ENCODE assay signal across 17 cellular contexts in the genomic region with DNA sequence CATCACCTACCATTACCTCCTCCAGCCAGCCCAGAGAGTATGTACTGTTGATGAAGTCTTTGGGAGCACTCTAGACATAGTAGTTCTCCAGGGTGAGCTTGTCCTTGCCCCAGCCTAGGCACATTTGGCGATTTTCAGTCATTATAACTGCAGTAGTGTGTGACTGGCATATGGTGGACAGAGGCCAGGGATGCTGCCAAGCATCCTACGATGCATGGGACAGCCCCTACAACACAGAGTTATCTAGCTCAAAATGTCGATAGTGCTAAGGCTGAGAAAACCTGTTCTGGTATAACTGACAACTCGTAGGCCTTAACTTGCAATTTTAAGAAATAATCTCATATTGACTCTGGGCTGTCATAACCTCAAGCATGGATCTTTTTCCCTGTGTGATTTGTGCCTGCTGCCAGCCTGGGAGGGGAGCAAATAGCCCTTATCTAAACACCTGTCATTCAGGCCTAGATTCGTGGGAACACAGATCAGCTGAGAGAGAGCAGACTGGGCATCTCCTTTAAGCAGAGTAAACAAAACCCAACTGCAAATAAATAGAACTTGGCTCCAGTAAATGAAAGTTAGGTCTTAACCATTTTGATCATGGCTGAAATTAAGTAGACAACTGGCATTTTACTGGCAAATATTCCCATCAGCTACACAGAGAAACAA.
DNase-seq lines count a peak whose midpoint lies in the region; ATAC-seq and TF ChIP-seq lines count a peak whose summit lies in the region.
"Had no signal": no experiment of that assay in that cellular context is flagged by ENCODE, and none has a peak within 500 bp of the region (broad histone marks: within the 10 kb centered on the region; RNA-seq: fewer than 3 reads in every experiment).

No MANE protein-coding gene starts in this region.

- peak; percentile 43 for DNase-seq in NCI-H748 (lab: John Stamatoyannopoulos, UW; ENCODE audit: unreplicated experiment)
- no peak for DNase-seq in NCI-H748 treated with DMSO at 0.1 percent for 48 hours (lab: John Stamatoyannopoulos, UW)
- peak; percentile 9 for DNase-seq in NCI-H345 treated with DMSO at 0.1 percent for 48 hours (lab: John Stamatoyannopoulos, UW; ENCODE audit: unreplicated experiment)
- peak; percentile 64 for DNase-seq in left lobe of liver (ENCODE audit: low spot score)
- DNase-seq in stimulated activated naive CD8-positive, alpha-beta T cell treated with anti-CD3 and anti-CD28 coated beads, Interleukin-15, amount 100 ng/mL, for 72 hours = no peak
- no peak for DNase-seq in GM13976 (ENCODE audit: low spot score)
- DNase-seq in NCI-H128 (lab: John Stamatoyannopoulos, UW; ENCODE audit: unreplicated experiment) = no peak
- DNase-seq: C1 segment of cervical spinal cord, EL, HFFc6, MG63, NCI-H1436 treated with DMSO at 0.1 percent for 48 hours, NCI-H2081 treated with DMSO at 0.1 percent for 48 hours, NCI-H226, SHP77, T-helper 1 cell had no signal

- no peaks in the 10 kb centered on the region for H3K9me3 Mint-ChIP-seq in stimulated activated naive CD8-positive, alpha-beta T cell treated with anti-CD3 and anti-CD28 coated beads, Interleukin-15, amount 100 ng/mL, for 72 hours
- H3K9me3 Mint-ChIP-seq: HFFc6 had no signal

- TF ChIP-seq CTCF in GM13976 (IDR thresholded peaks at IDR 0.05; ENCODE audit: borderline replicate concordance, control extremely low read depth, extremely low read depth, insufficient read depth, missing control alignments) = no peak

- in situ Hi-C loops in GM13976 (cut with MboI; ENCODE audit: low sequenced_read_pairs, unreplicated experiment) = loop anchor here (10.0 to 25.0 kb wide), 2 partner anchors 183 to 426 kb away; no protein-coding TSS in a partner anchor

- ATAC-seq in left lobe of liver = peak; percentile 97
- ATAC-seq in stimulated activated naive CD8-positive, alpha-beta T cell treated with anti-CD3 and anti-CD28 coated beads, Interleukin-15, amount 100 ng/mL, for 72 hours = no peak
- ATAC-seq: SK-N-SH treated with all-trans-retinoic acid at 6 μM for 48 hours had no signal

- no peak overlapping the region for H3K4me3 Mint-ChIP-seq in stimulated activated naive CD8-positive, alpha-beta T cell treated with anti-CD3 and anti-CD28 coated beads, Interleukin-15, amount 100 ng/mL, for 72 hours
- H3K4me3 Mint-ChIP-seq: HFFc6 had no signal

- peaks cover 7% of the 10 kb centered on the region for H3K27me3 Mint-ChIP-seq in stimulated activated naive CD8-positive, alpha-beta T cell treated with anti-CD3 and anti-CD28 coated beads, Interleukin-15, amount 100 ng/mL, for 72 hours

- H3K4me1 Mint-ChIP-seq in stimulated activated naive CD8-positive, alpha-beta T cell treated with anti-CD3 and anti-CD28 coated beads, Interleukin-15, amount 100 ng/mL, for 72 hours = no peaks in the 10 kb centered on the region

- no peak overlapping the region for H3K27ac Mint-ChIP-seq in stimulated activated naive CD8-positive, alpha-beta T cell treated with anti-CD3 and anti-CD28 coated beads, Interleukin-15, amount 100 ng/mL, for 72 hours
- H3K27ac Mint-ChIP-seq: HFFc6 had no signal

Comparison
In these comparisons a context has a peak if more than half of its experiments do, and no peak if none do; other contexts are left out.
1. DNase-seq: peak in NCI-H748 (single experiment), NCI-H345 treated with DMSO at 0.1 percent for 48 hours (single experiment) and left lobe of liver (single experiment); none in NCI-H748 treated with DMSO at 0.1 percent for 48 hours (single experiment), stimulated activated naive CD8-positive, alpha-beta T cell treated with anti-CD3 and anti-CD28 coated beads, Interleukin-15, amount 100 ng/mL, for 72 hours (0 of 2), GM13976 (single experiment) and NCI-H128 (single experiment).